ENCODE assay signal across 25 cellular contexts in genomic region chr20:1942486-1943266, GRCh38. TPM values are rescaled to one million over a fixed set of nuclear protein-coding genes. Genes with fewer than 3 reads are reported as not detected.
"Had no signal": no experiment of that assay in that cellular context is flagged by ENCODE, and none has a peak within 500 bp of the region (broad histone marks: within the 10 kb centered on the region; RNA-seq: fewer than 3 reads in every experiment).

No MANE protein-coding gene starts in this region.

- H3K9me3 ChIP-seq: ascending aorta, upper lobe of right lung had no signal

- H3K4me3 ChIP-seq: ascending aorta, coronary artery, upper lobe of right lung had no signal

- DNase-seq: activated CD4-positive, alpha-beta memory T cell treated with anti-CD3 and anti-CD28 coated beads, Interleukin-2, amount 10 ng/mL, durations not matched to agents 7 days and 5 days; activated CD4-positive, alpha-beta T cell treated with anti-CD3 and anti-CD28 coated beads, Interleukin-2, amount 10 ng/mL, durations not matched to agents 24 days and 14 days; activated T-cell treated with anti-CD3 and anti-CD28 coated beads, Interleukin-2, amount 50 U/mL, for 72 hours; cerebellar nuclear complex; endodermal cell; foreskin keratinocyte; glutamatergic neuron; hippocampal formation; mesendoderm; naive B cell; occipital lobe; posterior cingulate gyrus; stimulated activated CD4-positive, alpha-beta T cell treated with anti-CD3 and anti-CD28 coated beads, Interleukin-2, amount 100 ng/mL, for 48 hours; stimulated activated naive CD4-positive, alpha-beta T cell; SW 1271; T-helper 17 cell; upper lobe of right lung had no signal

- H3K9me3 Mint-ChIP-seq: activated CD4-positive, alpha-beta memory T cell treated with anti-CD3 and anti-CD28 coated beads, Interleukin-2, amount 10 ng/mL, durations not matched to agents 7 days and 5 days; activated CD4-positive, alpha-beta T cell treated with anti-CD3 and anti-CD28 coated beads, Interleukin-2, amount 10 ng/mL, durations not matched to agents 24 days and 14 days; activated naive CD4-positive, alpha-beta T cell treated with anti-CD3 and anti-CD28 coated beads, Interleukin-2, amount 50 U/mL, for 72 hours; activated T-cell treated with anti-CD3 and anti-CD28 coated beads, Interleukin-2, amount 50 U/mL, for 72 hours; endodermal cell; naive B cell; neural crest cell had no signal

- ATAC-seq: activated CD4-positive, CD25-positive, alpha-beta regulatory T cell treated with anti-CD3 and anti-CD28 coated beads, Interleukin-2, amount 50 U/mL, for 24 hours; activated naive CD4-positive, alpha-beta T cell treated with anti-CD3 and anti-CD28 coated beads, Interleukin-2, amount 50 U/mL, for 72 hours; activated T-cell treated with anti-CD3 and anti-CD28 coated beads, Interleukin-2, amount 50 U/mL, for 72 hours had no signal

- H3K27ac ChIP-seq: ascending aorta, foreskin keratinocyte, upper lobe of right lung, VCaP had no signal

- H3K36me3 ChIP-seq: upper lobe of right lung had no signal

- H3K27me3 ChIP-seq: ascending aorta had no signal

- H3K36me3 Mint-ChIP-seq: activated naive CD4-positive, alpha-beta T cell treated with anti-CD3 and anti-CD28 coated beads, Interleukin-2, amount 50 U/mL, for 72 hours had no signal

- H3K27ac Mint-ChIP-seq: activated CD4-positive, alpha-beta memory T cell treated with anti-CD3 and anti-CD28 coated beads, Interleukin-2, amount 10 ng/mL, durations not matched to agents 7 days and 5 days; activated CD4-positive, alpha-beta T cell treated with anti-CD3 and anti-CD28 coated beads, Interleukin-2, amount 10 ng/mL, durations not matched to agents 24 days and 14 days; activated naive CD4-positive, alpha-beta T cell treated with anti-CD3 and anti-CD28 coated beads, Interleukin-2, amount 50 U/mL, for 72 hours; activated T-cell treated with anti-CD3 and anti-CD28 coated beads, Interleukin-2, amount 50 U/mL, for 72 hours; endodermal cell; T-helper 17 cell had no signal

- H3K4me1 Mint-ChIP-seq: activated CD4-positive, alpha-beta memory T cell treated with anti-CD3 and anti-CD28 coated beads, Interleukin-2, amount 10 ng/mL, durations not matched to agents 7 days and 5 days; activated CD4-positive, alpha-beta T cell treated with anti-CD3 and anti-CD28 coated beads, Interleukin-2, amount 10 ng/mL, durations not matched to agents 24 days and 14 days; endodermal cell had no signal

- H3K4me3 Mint-ChIP-seq: activated CD4-positive, alpha-beta memory T cell treated with anti-CD3 and anti-CD28 coated beads, Interleukin-2, amount 10 ng/mL, durations not matched to agents 7 days and 5 days; activated CD4-positive, alpha-beta T cell treated with anti-CD3 and anti-CD28 coated beads, Interleukin-2, amount 10 ng/mL, durations not matched to agents 24 days and 14 days; activated T-cell treated with anti-CD3 and anti-CD28 coated beads, Interleukin-2, amount 50 U/mL, for 72 hours; endodermal cell; naive B cell; neural crest cell; T-helper 17 cell had no signal

RNA-seq across cellular contexts. Expression of gene SIRPA, which starts 47.5 kb away (rescaled TPM):
- total RNA-seq: activated CD4-positive, alpha-beta memory T cell treated with anti-CD3 and anti-CD28 coated beads, Interleukin-2, amount 10 ng/mL, durations not matched to agents 7 days and 5 days had no signal

RNA-seq across cellular contexts. Expression of gene PDYN, which starts 51.2 kb away (rescaled TPM):
- total RNA-seq: activated CD4-positive, alpha-beta memory T cell treated with anti-CD3 and anti-CD28 coated beads, Interleukin-2, amount 10 ng/mL, durations not matched to agents 7 days and 5 days; activated CD4-positive, alpha-beta T cell treated with anti-CD3 and anti-CD28 coated beads, Interleukin-2, amount 10 ng/mL, durations not matched to agents 24 days and 14 days; activated naive CD4-positive, alpha-beta T cell treated with anti-CD3 and anti-CD28 coated beads, Interleukin-2, amount 50 U/mL, for 72 hours; activated T-cell treated with anti-CD3 and anti-CD28 coated beads, Interleukin-2, amount 50 U/mL, for 72 hours; ascending aorta; foreskin keratinocyte; liver; mucosa of gallbladder; occipital lobe; T-helper 17 cell; upper lobe of right lung had no signal
